ENCODE assay signal across 8 cellular contexts in genomic region chr1:15524283-15525042, GRCh38. TPM values are rescaled to one million over a fixed set of nuclear protein-coding genes. Genes with fewer than 3 reads are reported as not detected.
A peak's percentile ranks its signal among the peaks of the same experiment; 100 is the strongest.
DNase-seq lines count a peak whose midpoint lies in the region; ATAC-seq and TF ChIP-seq lines count a peak whose summit lies in the region.

No MANE protein-coding gene starts in this region.

- peak overlapping the region; percentile 99 for H3K4me3 Mint-ChIP-seq in activated CD4-positive, alpha-beta T cell treated with anti-CD3 and anti-CD28 coated beads, Interleukin-2, amount 10 ng/mL, durations not matched to agents 24 days and 14 days

- ATAC-seq in GM19324 (IDR thresholded peaks at IDR 0.05; ENCODE audit: low FRiP score, unreplicated experiment): peak; percentile 50
- ATAC-seq in HG03460 (IDR thresholded peaks at IDR 0.05; ENCODE audit: unreplicated experiment): peak; percentile 38
- ATAC-seq in left colon: peak; percentile 59

- H3K9me3 ChIP-seq in colonic mucosa: no peaks in the 10 kb centered on the region

- peak overlapping the region; percentile 76 for H3K4me3 ChIP-seq in colonic mucosa

- DNase-seq in Ammon's horn (ENCODE audit: low spot score) (peak; percentile 100), NCI-H524 treated with DMSO at 0.1 percent for 48 hours (lab: John Stamatoyannopoulos, UW) (peak; percentile 65), colonic mucosa (peak; percentile 100), left colon (peak; percentile 99 to 100)
- peak; percentile 100 for DNase-seq in activated CD4-positive, alpha-beta T cell treated with anti-CD3 and anti-CD28 coated beads, Interleukin-2, amount 10 ng/mL, durations not matched to agents 24 days and 14 days
- peak; percentile 100 for DNase-seq in stimulated activated CD4-positive, alpha-beta T cell treated with anti-CD3 and anti-CD28 coated beads, Interleukin-1b, Interleukin-23, amount 100 ng/mL, for 4 hours (ENCODE audit: low read depth in 2 of 2)

- H3K36me3 Mint-ChIP-seq in activated CD4-positive, alpha-beta T cell treated with anti-CD3 and anti-CD28 coated beads, Interleukin-2, amount 10 ng/mL, durations not matched to agents 24 days and 14 days (ENCODE audit: low read depth): peaks cover 9% of the 10 kb centered on the region

- peaks cover 5% of the 10 kb centered on the region for H3K4me1 ChIP-seq in colonic mucosa

- H3K27ac ChIP-seq in colonic mucosa: peak overlapping the region; percentile 94

- no peak for TF ChIP-seq CTCF in colonic mucosa (IDR thresholded peaks at IDR 0.05)

- H3K4me1 Mint-ChIP-seq in activated CD4-positive, alpha-beta T cell treated with anti-CD3 and anti-CD28 coated beads, Interleukin-2, amount 10 ng/mL, durations not matched to agents 24 days and 14 days: peaks cover 47% of the 10 kb centered on the region

- no peaks in the 10 kb centered on the region for H3K36me3 ChIP-seq in colonic mucosa

- peak overlapping the region; percentile 100 for H3K27ac Mint-ChIP-seq in activated CD4-positive, alpha-beta T cell treated with anti-CD3 and anti-CD28 coated beads, Interleukin-2, amount 10 ng/mL, durations not matched to agents 24 days and 14 days

- H3K9ac ChIP-seq in colonic mucosa (ENCODE audit: low read depth in 2 of 2, low read length in 2 of 2): peak overlapping the region; percentile 72 to 88

- H3K27me3 Mint-ChIP-seq in activated CD4-positive, alpha-beta T cell treated with anti-CD3 and anti-CD28 coated beads, Interleukin-2, amount 10 ng/mL, durations not matched to agents 24 days and 14 days: no peaks in the 10 kb centered on the region

- no peaks in the 10 kb centered on the region for H3K9me3 Mint-ChIP-seq in activated CD4-positive, alpha-beta T cell treated with anti-CD3 and anti-CD28 coated beads, Interleukin-2, amount 10 ng/mL, durations not matched to agents 24 days and 14 days

- H3K27me3 ChIP-seq in colonic mucosa: no peaks in the 10 kb centered on the region

- intact Hi-C loops in activated CD4-positive, alpha-beta T cell treated with anti-CD3 and anti-CD28 coated beads, Interleukin-2, amount 10 ng/mL, durations not matched to agents 24 days and 14 days (cut with micrococcal nuclease): loop anchor here (2.0 to 5.0 kb wide), 7 partner anchors 54 to 843 kb away; partner anchors contain the start of genes EFHD2, PLEKHM2, SPEN and SZRD1
- intact Hi-C loops in colonic mucosa (cut with DNase I): no loop called here
- intact Hi-C loops in left colon (cut with DNase I, micrococcal nuclease): no loop called here

RNA-seq across cellular contexts. Expression of gene CASP9, which starts 0.4 kb away (rescaled TPM):
- 15.7 and 17.3 TPM in 2 replicates for total RNA-seq in activated CD4-positive, alpha-beta T cell treated with anti-CD3 and anti-CD28 coated beads, Interleukin-2, amount 10 ng/mL, durations not matched to agents 24 days and 14 days
- total RNA-seq in colonic mucosa (10 to 100 TPM; 14.5 to 15.5 TPM), left colon (10 to 100 TPM in 1 of 2 donors, 1 to 10 TPM in 1; 9.9 to 16.9 TPM)

RNA-seq across cellular contexts. Expression of gene DNAJC16, which starts 2.2 kb away (rescaled TPM):
- total RNA-seq in activated CD4-positive, alpha-beta T cell treated with anti-CD3 and anti-CD28 coated beads, Interleukin-2, amount 10 ng/mL, durations not matched to agents 24 days and 14 days: 15.4 and 16.3 TPM in 2 replicates
- 10 to 100 TPM; 19.5 to 22.1 TPM for total RNA-seq in colonic mucosa
- 10 to 100 TPM; 23.5 to 26.5 TPM for total RNA-seq in left colon

RNA-seq across cellular contexts. Expression of gene CELA2B, which starts 48.6 kb away (rescaled TPM):
- total RNA-seq in activated CD4-positive, alpha-beta T cell treated with anti-CD3 and anti-CD28 coated beads, Interleukin-2, amount 10 ng/mL, durations not matched to agents 24 days and 14 days: not detected in 2 replicates
- total RNA-seq in colonic mucosa: 1 to 10 TPM in 1 of 2 donors, not detected in 1; 1.1 TPM
- not detected for total RNA-seq in left colon

Comparison
In these comparisons a context has a peak if more than half of its experiments do, and no peak if none do; other contexts are left out.
1. Peak in every context shown above with its lines: DNase-seq, ATAC-seq, H3K4me3 ChIP-seq and H3K27ac ChIP-seq.